18 cellular contexts compared by ENCODE assay signal in genomic region chr7:6422926-6423632, GRCh38. TPM values are rescaled to one million over a fixed set of nuclear protein-coding genes. Genes with fewer than 3 reads are reported as not detected.
DNase-seq lines count a peak whose midpoint lies in the region; ATAC-seq and TF ChIP-seq lines count a peak whose summit lies in the region.
"Had no signal": no experiment of that assay in that cellular context is flagged by ENCODE, and none has a peak within 500 bp of the region (broad histone marks: within the 10 kb centered on the region; RNA-seq: fewer than 3 reads in every experiment).

No MANE protein-coding gene starts in this region.

- H3K36me3 Mint-ChIP-seq in activated naive CD4-positive, alpha-beta T cell treated with anti-CD3 and anti-CD28 coated beads, Interleukin-2, amount 10 ng/mL, durations not matched to agents 7 days and 5 days = peaks cover 40% of the 10 kb centered on the region
- H3K36me3 Mint-ChIP-seq: natural killer cell treated with Interleukin-12 subunit alpha and Interleukin-12 subunit beta and Interleukin-15 and Interleukin-18, amount 100 ng/mL, for 72 hours had no signal

- no peak for TF ChIP-seq CTCF in left lung (IDR thresholded peaks at IDR 0.05)
- no peak for TF ChIP-seq CTCF in upper lobe of left lung (IDR thresholded peaks at IDR 0.05)

- ATAC-seq in left lung = peak; percentile 52
- peak; percentile 27 to 49 for ATAC-seq in upper lobe of left lung (ENCODE audit: low FRiP score in 2 of 2)
- no peak for ATAC-seq in GM19395 (IDR thresholded peaks at IDR 0.05; ENCODE audit: unreplicated experiment)
- no peak for ATAC-seq in GM21381 (IDR thresholded peaks at IDR 0.05; ENCODE audit: unreplicated experiment)
- ATAC-seq: activated CD4-positive, CD25-positive, alpha-beta regulatory T cell treated with anti-CD3 and anti-CD28 coated beads, Interleukin-2, amount 50 U/mL, for 24 hours had no signal

- H3K36me3 ChIP-seq in left lung = peaks cover 0 to 86% of the 10 kb centered on the region in 2 donors
- H3K36me3 ChIP-seq in upper lobe of left lung = peaks cover 0 to 85% (median 58%) of the 10 kb centered on the region in 4 donors

- H3K4me1 ChIP-seq in left lung = peaks cover 0 to 37% of the 10 kb centered on the region in 2 donors
- peaks cover 0 to 12% (median 6%) of the 10 kb centered on the region in 4 donors for H3K4me1 ChIP-seq in upper lobe of left lung
- H3K4me1 ChIP-seq: Caco-2 had no signal

- CTCF ChIA-PET in activated naive CD4-positive, alpha-beta T cell treated with anti-CD3 and anti-CD28 coated beads, Interleukin-2, amount 10 ng/mL, durations not matched to agents 7 days and 5 days (lab: Charles Lee) = no interaction called here

- H3K9me3 Mint-ChIP-seq in activated naive CD4-positive, alpha-beta T cell treated with anti-CD3 and anti-CD28 coated beads, Interleukin-2, amount 10 ng/mL, durations not matched to agents 7 days and 5 days = no peaks in the 10 kb centered on the region
- H3K9me3 Mint-ChIP-seq: activated T-helper 1 cell treated with anti-CD3 and anti-CD28 coated beads, Interleukin-12 subunit alpha, Interleukin-12 subunit beta, Interleukin-2, Interleukin-4 antibody, amounts not matched to agents 30 ng/mL and 10 ng/mL and 1 ng/mL, durations not matched to agents 14 hours and 24 hours and 36 hours; natural killer cell treated with Interleukin-12 subunit alpha and Interleukin-12 subunit beta and Interleukin-15 and Interleukin-18, amount 100 ng/mL, for 72 hours had no signal

- intact Hi-C loops in left lung (cut with DNase I) = no loop called here

- no peak overlapping the region for H3K4me3 Mint-ChIP-seq in activated naive CD4-positive, alpha-beta T cell treated with anti-CD3 and anti-CD28 coated beads, Interleukin-2, amount 10 ng/mL, durations not matched to agents 7 days and 5 days
- H3K4me3 Mint-ChIP-seq: activated T-helper 1 cell treated with anti-CD3 and anti-CD28 coated beads, Interleukin-12 subunit alpha, Interleukin-12 subunit beta, Interleukin-2, Interleukin-4 antibody, amounts not matched to agents 30 ng/mL and 10 ng/mL and 1 ng/mL, durations not matched to agents 14 hours and 24 hours and 36 hours; natural killer cell treated with Interleukin-12 subunit alpha and Interleukin-12 subunit beta and Interleukin-15 and Interleukin-18, amount 100 ng/mL, for 72 hours had no signal

- H3K4me3 ChIP-seq in left lung (no peak overlapping the region), upper lobe of left lung (no peak overlapping the region)
- H3K4me3 ChIP-seq: PC-9 had no signal

- WGBS in upper lobe of left lung, 2 donors = 80 to 82% methylated on average over 18 of the region's 18 CpGs

- no peaks in the 10 kb centered on the region for H3K9me3 ChIP-seq in left lung
- no peaks in the 10 kb centered on the region for H3K9me3 ChIP-seq in upper lobe of left lung
- H3K9me3 ChIP-seq: Caco-2 had no signal

- H3K27me3 Mint-ChIP-seq in activated naive CD4-positive, alpha-beta T cell treated with anti-CD3 and anti-CD28 coated beads, Interleukin-2, amount 10 ng/mL, durations not matched to agents 7 days and 5 days = no peaks in the 10 kb centered on the region
- H3K27me3 Mint-ChIP-seq: natural killer cell treated with Interleukin-12 subunit alpha and Interleukin-12 subunit beta and Interleukin-15 and Interleukin-18, amount 100 ng/mL, for 72 hours had no signal

- peaks cover 14% of the 10 kb centered on the region for H3K4me1 Mint-ChIP-seq in activated naive CD4-positive, alpha-beta T cell treated with anti-CD3 and anti-CD28 coated beads, Interleukin-2, amount 10 ng/mL, durations not matched to agents 7 days and 5 days

- TF ChIP-seq EP300 in upper lobe of left lung (IDR thresholded peaks at IDR 0.05) = no peak

- no peak for TF ChIP-seq POLR2A in upper lobe of left lung (IDR thresholded peaks at IDR 0.05)

- DNase-seq in activated naive CD4-positive, alpha-beta T cell treated with anti-CD3 and anti-CD28 coated beads, Interleukin-2, amount 10 ng/mL, durations not matched to agents 7 days and 5 days = peak; percentile 42
- DNase-seq in activated naive CD4-positive, alpha-beta T cell treated with anti-CD3 and anti-CD28 coated beads, Interleukin-2, amount 50 U/mL, for 16 hours = no peak
- DNase-seq in SKM-1 treated with dmso at 0.1 percent for 144 hours (lab: John Stamatoyannopoulos, UW; ENCODE audit: unreplicated experiment) (peak; percentile 83), left lung (peak; percentile 77 to 92), upper lobe of left lung (peak in 1 of 2 donors; percentile 66), A172 (ENCODE audit: low spot score) (no peak)
- DNase-seq: ACHN; Caco-2; KG1; NCI-H187 treated with DMSO at 0.1 percent for 48 hours; NCI-H524; PC-9; stimulated activated CD4-positive, alpha-beta T cell treated with anti-CD3 and anti-CD28 coated beads, Interleukin-4, amount 100 ng/mL, for 24 hours had no signal

- no peak overlapping the region for H3K27ac Mint-ChIP-seq in activated naive CD4-positive, alpha-beta T cell treated with anti-CD3 and anti-CD28 coated beads, Interleukin-2, amount 10 ng/mL, durations not matched to agents 7 days and 5 days
- H3K27ac Mint-ChIP-seq: activated T-helper 1 cell treated with anti-CD3 and anti-CD28 coated beads, Interleukin-12 subunit alpha, Interleukin-12 subunit beta, Interleukin-2, Interleukin-4 antibody, amounts not matched to agents 30 ng/mL and 10 ng/mL and 1 ng/mL, durations not matched to agents 14 hours and 24 hours and 36 hours; natural killer cell treated with Interleukin-12 subunit alpha and Interleukin-12 subunit beta and Interleukin-15 and Interleukin-18, amount 100 ng/mL, for 72 hours had no signal

- H3K27ac ChIP-seq in left lung (peak overlapping the region in 1 of 2 donors; percentile 91), upper lobe of left lung (peak overlapping the region; percentile 32 to 78 (median 68))
- H3K27ac ChIP-seq: PC-9 had no signal

- no peaks in the 10 kb centered on the region for H3K27me3 ChIP-seq in left lung
- H3K27me3 ChIP-seq in upper lobe of left lung = no peaks in the 10 kb centered on the region

RNA-seq across cellular contexts. Expression of gene DAGLB, which starts 24.7 kb away (rescaled TPM):
- total RNA-seq in left lung (10 to 100 TPM; 38.4 to 46.5 TPM), upper lobe of left lung (10 to 100 TPM; 26.6 to 53.8 (median 36.7) TPM)
- 22.5 and 25.3 TPM in 2 replicates for total RNA-seq in A172 (2014; rRNA removed; shearing (Covaris generic))

RNA-seq across cellular contexts. Expression of gene RAC1, which starts 48.8 kb away (rescaled TPM):
- 100 to 1,000 TPM; 263 to 303 TPM for total RNA-seq in left lung
- total RNA-seq in upper lobe of left lung = 100 to 1,000 TPM; 108 to 272 (median 184) TPM
- 144 and 162 TPM in 2 replicates for total RNA-seq in A172 (2014; rRNA removed; shearing (Covaris generic))

Comparison
In these comparisons a context has a peak if more than half of its experiments do, and no peak if none do; other contexts are left out.
1. DNase-seq: peak in activated naive CD4-positive, alpha-beta T cell treated with anti-CD3 and anti-CD28 coated beads, Interleukin-2, amount 10 ng/mL, durations not matched to agents 7 days and 5 days (single experiment), SKM-1 treated with dmso at 0.1 percent for 144 hours (single experiment) and left lung (2 of 2); none in activated naive CD4-positive, alpha-beta T cell treated with anti-CD3 and anti-CD28 coated beads, Interleukin-2, amount 50 U/mL, for 16 hours (single experiment) and A172 (single experiment).
2. ATAC-seq: peak in left lung (single experiment) and upper lobe of left lung (2 of 2); none in GM19395 (single experiment) and GM21381 (single experiment).